Comparison of ENCODE assay signal across 17 cellular contexts in genomic region chr2:224217962-224218347, GRCh38.
DNase-seq lines count a peak whose midpoint lies in the region; ATAC-seq and TF ChIP-seq lines count a peak whose summit lies in the region.
"Had no signal": no experiment of that assay in that cellular context is flagged by ENCODE, and none has a peak within 500 bp of the region (broad histone marks: within the 10 kb centered on the region; RNA-seq: fewer than 3 reads in every experiment).

No MANE protein-coding gene starts in this region.

- H3K79me1 ChIP-seq in mesendoderm (ENCODE audit: low read length), result no peaks in the 10 kb centered on the region

- no peak overlapping the region for H3K23ac ChIP-seq in mesendoderm (ENCODE audit: low read length)

- H3K4ac ChIP-seq in mesendoderm (ENCODE audit: low read depth, low read length), result peak overlapping the region; percentile 85

- H3K18ac ChIP-seq in mesendoderm (ENCODE audit: low read length), result peak overlapping the region; percentile 89

- H4K5ac ChIP-seq in mesendoderm (ENCODE audit: low read length), result no peak overlapping the region

- peak overlapping the region; percentile 37 for H2BK15ac ChIP-seq in mesendoderm (replicated peaks; ENCODE audit: low read depth)

- no peak for ATAC-seq in activated T-cell treated with anti-CD3 and anti-CD28 coated beads, Interleukin-2, amount 50 U/mL, for 72 hours (replicated peaks in 1 of 2)
- no peak for ATAC-seq in HG02981 (IDR thresholded peaks at IDR 0.05; ENCODE audit: unreplicated experiment)
- ATAC-seq: naive thymus-derived CD4-positive, alpha-beta T cell had no signal

- H3K4me1 Mint-ChIP-seq in activated T-cell treated with anti-CD3 and anti-CD28 coated beads, Interleukin-2, amount 50 U/mL, for 72 hours (ENCODE audit: low read depth), result peaks cover 9% of the 10 kb centered on the region
- H3K4me1 Mint-ChIP-seq: CD4-positive, CD25-positive, alpha-beta regulatory T cell; naive thymus-derived CD4-positive, alpha-beta T cell had no signal

- no peak overlapping the region for H3K27ac ChIP-seq in mesendoderm (ENCODE audit: low read depth, low read length)
- H3K27ac ChIP-seq: tibial nerve had no signal

- no peak overlapping the region for H3K9ac ChIP-seq in mesendoderm (ENCODE audit: low read length)

- no peak for TF ChIP-seq CTCF in epithelial cell of esophagus (IDR thresholded peaks at IDR 0.05; ENCODE audit: insufficient read depth, low read depth, low read length, missing control alignments)

- no peak overlapping the region for H3K4me3 Mint-ChIP-seq in activated T-cell treated with anti-CD3 and anti-CD28 coated beads, Interleukin-2, amount 50 U/mL, for 72 hours
- H3K4me3 Mint-ChIP-seq: CD4-positive, CD25-positive, alpha-beta regulatory T cell; naive thymus-derived CD4-positive, alpha-beta T cell had no signal

- DNase-seq in EH (ENCODE audit: low read depth) (peak; percentile 71), NCI-H226 (peak; percentile 77), epithelial cell of esophagus (ENCODE audit: low read depth) (peak; percentile 33), mesendoderm (no peak), NCI-H1436 treated with DMSO at 0.1 percent for 48 hours (lab: John Stamatoyannopoulos, UW) (no peak)
- no peak for DNase-seq in activated T-cell treated with anti-CD3 and anti-CD28 coated beads, Interleukin-2, amount 50 U/mL, for 72 hours
- DNase-seq in stimulated activated naive CD4-positive, alpha-beta T cell treated with Interleukin-2 at 50 U/mL for 16 hours (lab: John Stamatoyannopoulos, UW), result no peak
- DNase-seq: activated gamma-delta T cell treated with Interleukin-2 at 50 U/mL for 16 hours; CD4-positive, CD25-positive, alpha-beta regulatory T cell; GOT3; hypothalamus; naive thymus-derived CD4-positive, alpha-beta T cell; NCI-H146; stimulated activated CD4-positive, alpha-beta T cell treated with anti-CD3 and anti-CD28 coated beads, Interleukin-1b, Interleukin-23, amount 100 ng/mL, for 48 hours; SW 1271 had no signal

- H4K8ac ChIP-seq in mesendoderm (ENCODE audit: low read depth, low read length), result no peak overlapping the region

- H3K79me2 ChIP-seq in mesendoderm (ENCODE audit: control insufficient read depth, insufficient read depth, low read length), result no peaks in the 10 kb centered on the region

- H3K27me3 ChIP-seq in mesendoderm (ENCODE audit: insufficient read depth, low read length, poor library complexity), result no peaks in the 10 kb centered on the region
- H3K27me3 ChIP-seq: tibial nerve had no signal

- no peak overlapping the region for H3K56ac ChIP-seq in mesendoderm (ENCODE audit: low read length)

- peak overlapping the region; percentile 56 for H2BK120ac ChIP-seq in mesendoderm (ENCODE audit: low read depth, low read length)

- H3K9me3 Mint-ChIP-seq in activated T-cell treated with anti-CD3 and anti-CD28 coated beads, Interleukin-2, amount 50 U/mL, for 72 hours, result no peaks in the 10 kb centered on the region
- H3K9me3 Mint-ChIP-seq: CD4-positive, CD25-positive, alpha-beta regulatory T cell had no signal

- H3K4me3 ChIP-seq in epithelial cell of esophagus (ENCODE audit: low read length) (no peak overlapping the region), mesendoderm (ENCODE audit: low read length) (no peak overlapping the region)
- H3K4me3 ChIP-seq: tibial nerve had no signal

- H3K27me3 Mint-ChIP-seq in activated T-cell treated with anti-CD3 and anti-CD28 coated beads, Interleukin-2, amount 50 U/mL, for 72 hours (ENCODE audit: low read depth), result peaks cover 16% of the 10 kb centered on the region

- no CpG with 5 or more reads among the region's 3 CpGs for WGBS in mesendoderm (ENCODE audit: extremely low coverage, insufficient coverage, low lambda C conversion rate)

- no peaks in the 10 kb centered on the region for H3K36me3 ChIP-seq in mesendoderm (ENCODE audit: control insufficient read depth, insufficient read depth, low read length)
- H3K36me3 ChIP-seq: tibial nerve had no signal

- peak overlapping the region; percentile 35 for H2AK5ac ChIP-seq in mesendoderm (ENCODE audit: low read length)

- peak overlapping the region; percentile 10 for H2BK5ac ChIP-seq in mesendoderm (ENCODE audit: low read length)

- H3K36me3 Mint-ChIP-seq in activated T-cell treated with anti-CD3 and anti-CD28 coated beads, Interleukin-2, amount 50 U/mL, for 72 hours (ENCODE audit: insufficient read depth in 2 of 2), result no peaks in the 10 kb centered on the region
- H3K36me3 Mint-ChIP-seq: CD4-positive, CD25-positive, alpha-beta regulatory T cell; naive thymus-derived CD4-positive, alpha-beta T cell had no signal

- H3K4me2 ChIP-seq in mesendoderm (ENCODE audit: low read length), result no peak overlapping the region

- no peak overlapping the region for H3K27ac Mint-ChIP-seq in activated T-cell treated with anti-CD3 and anti-CD28 coated beads, Interleukin-2, amount 50 U/mL, for 72 hours
- H3K27ac Mint-ChIP-seq: CD4-positive, CD25-positive, alpha-beta regulatory T cell; naive thymus-derived CD4-positive, alpha-beta T cell had no signal

- H3K4me1 ChIP-seq in mesendoderm (ENCODE audit: control insufficient read depth, low read depth, low read length), result peaks cover 16% of the 10 kb centered on the region

Comparison
In these comparisons a context has a peak if more than half of its experiments do, and no peak if none do; other contexts are left out.
1. DNase-seq: peak in EH (single experiment), NCI-H226 (single experiment) and epithelial cell of esophagus (single experiment); none in mesendoderm (single experiment), activated T-cell treated with anti-CD3 and anti-CD28 coated beads, Interleukin-2, amount 50 U/mL, for 72 hours (0 of 2), stimulated activated naive CD4-positive, alpha-beta T cell treated with Interleukin-2 at 50 U/mL for 16 hours (single experiment) and NCI-H1436 treated with DMSO at 0.1 percent for 48 hours (single experiment).